ENCODE assay signal across 8 cellular contexts in genomic region chr14:63544641-63545234, GRCh38. TPM values are rescaled to one million over a fixed set of nuclear protein-coding genes. Genes with fewer than 3 reads are reported as not detected.
DNase-seq lines count a peak whose midpoint lies in the region; ATAC-seq and TF ChIP-seq lines count a peak whose summit lies in the region.

No MANE protein-coding gene starts in this region.

- peaks cover 28% of the 10 kb centered on the region for H3K4me1 Mint-ChIP-seq in activated CD4-positive, alpha-beta memory T cell treated with anti-CD3 and anti-CD28 coated beads, Interleukin-2, amount 10 ng/mL, durations not matched to agents 7 days and 5 days

- H3K27ac ChIP-seq in BLaER1: no peak overlapping the region
- peak overlapping the region; percentile 80; the same call in 1 of the 2 replicates for H3K27ac ChIP-seq in HCT116 (ENCODE audit: low read depth, low read length)
- no peak overlapping the region for H3K27ac ChIP-seq in iPS-18a (ENCODE audit: low read length)

- RAD21 ChIA-PET in HCT116 (lab: Charles Lee; ENCODE audit: low non-redundant PET in 1 of 2, low total read pairs in 2 of 2, uncharacterized antibody in 2 of 2, unreplicated experiment in 2 of 2): no interaction called here

- DNase-seq in HCT116 (ENCODE audit: low read depth, low spot score) (no peak), NOMO-1 treated with dmso at 0.1 percent for 144 hours (lab: John Stamatoyannopoulos, UW; ENCODE audit: unreplicated experiment) (no peak), NCI-H2081 treated with DMSO at 0.1 percent for 48 hours (lab: John Stamatoyannopoulos, UW) (no peak)
- no peak for DNase-seq in activated CD4-positive, alpha-beta memory T cell treated with anti-CD3 and anti-CD28 coated beads, Interleukin-2, amount 10 ng/mL, durations not matched to agents 7 days and 5 days

- ATAC-seq in HCT116: no peak
- ATAC-seq in HG03442 (IDR thresholded peaks at IDR 0.05; ENCODE audit: unreplicated experiment): no peak
- no peak for ATAC-seq in HG02763 (IDR thresholded peaks at IDR 0.05; ENCODE audit: unreplicated experiment)

- CTCF ChIA-PET in HCT116 (lab: Charles Lee): interaction anchor here (1.3 to 2.6 kb wide), 2 partner anchors 154 to 156 kb away, joined by 3 to 21 read pairs; no protein-coding TSS in a partner anchor
- CTCF ChIA-PET in activated CD4-positive, alpha-beta memory T cell treated with anti-CD3 and anti-CD28 coated beads, Interleukin-2, amount 10 ng/mL, durations not matched to agents 7 days and 5 days (lab: Charles Lee): interaction anchor here (1.3 to 3.4 kb wide), 3 partner anchors 10 to 181 kb away, joined by 3 to 31 read pairs (median 3); no protein-coding TSS in a partner anchor

- H3K36me3 ChIP-seq in BLaER1 (peaks cover 8% of the 10 kb centered on the region), HCT116 (ENCODE audit: control insufficient read depth in 1 of 2, insufficient read depth in 2 of 2, low read length in 2 of 2) (peaks cover under 1% of the 10 kb centered on the region in 2 experiments; a peak in 2 of 4 replicates), iPS-18a (ENCODE audit: control insufficient read depth, low read depth, low read length) (peaks cover 3% of the 10 kb centered on the region)

- peak overlapping the region; percentile 25 for H3K4me3 Mint-ChIP-seq in activated CD4-positive, alpha-beta memory T cell treated with anti-CD3 and anti-CD28 coated beads, Interleukin-2, amount 10 ng/mL, durations not matched to agents 7 days and 5 days

- H3K4me2 ChIP-seq in BLaER1 (peak overlapping the region; percentile 82), HCT116 (ENCODE audit: low read length) (peak overlapping the region; percentile 82)

- TF ChIP-seq RAD21 in HCT116 (IDR thresholded peaks at IDR 0.05; ENCODE audit: low read depth): peak; percentile 63

- H3K36me3 Mint-ChIP-seq in activated CD4-positive, alpha-beta memory T cell treated with anti-CD3 and anti-CD28 coated beads, Interleukin-2, amount 10 ng/mL, durations not matched to agents 7 days and 5 days (ENCODE audit: low read depth): peaks cover 4% of the 10 kb centered on the region

- H3K27ac Mint-ChIP-seq in activated CD4-positive, alpha-beta memory T cell treated with anti-CD3 and anti-CD28 coated beads, Interleukin-2, amount 10 ng/mL, durations not matched to agents 7 days and 5 days: no peak overlapping the region

- POLR2A ChIA-PET in HCT116 (lab: Charles Lee): interaction anchor here (1.6 kb wide), 1 partner anchor 10 kb away, joined by 4 read pairs; no protein-coding TSS in a partner anchor
- POLR2A ChIA-PET in activated CD4-positive, alpha-beta memory T cell treated with anti-CD3 and anti-CD28 coated beads, Interleukin-2, amount 10 ng/mL, durations not matched to agents 7 days and 5 days (lab: Charles Lee): no interaction called here

- peaks cover 34% of the 10 kb centered on the region for H3K79me2 ChIP-seq in HCT116 (ENCODE audit: insufficient read depth, low read length)

- intact Hi-C loops in HCT116 (cut with micrococcal nuclease): loop anchor here (10.0 kb wide), 1 partner anchor 230 kb away; no protein-coding TSS in a partner anchor

- no TSS peak for BruUV-seq in HCT116 (replicated peaks; lab: Mats Ljungman, UMichigan)

- TF ChIP-seq CTCF in HCT116 (IDR thresholded peaks at IDR 0.05 in 2 of 3, conservative IDR thresholded peaks at IDR 0.05 in 1 of 3; ENCODE audit: borderline replicate concordance in 1 of 3, insufficient read depth in 1 of 3, low read depth in 2 of 3, low read length in 2 of 3): peak; percentile 47 to 49 (median 48); a peak in 5 of 6 replicates

- H3K9me3 ChIP-seq in BLaER1 (no peaks in the 10 kb centered on the region), HCT116 (ENCODE audit: control insufficient read depth in 1 of 2, insufficient read depth in 1 of 2, low read depth in 1 of 2, low read length in 2 of 2) (no peaks in the 10 kb centered on the region), iPS-18a (ENCODE audit: control insufficient read depth, low read depth, low read length) (no peaks in the 10 kb centered on the region)

- H3K27me3 ChIP-seq in BLaER1: no peaks in the 10 kb centered on the region
- no peaks in the 10 kb centered on the region for H3K27me3 ChIP-seq in HCT116 (ENCODE audit: insufficient read depth, low read length)
- H3K27me3 ChIP-seq in iPS-18a (ENCODE audit: control insufficient read depth, insufficient read depth, low read length): no peaks in the 10 kb centered on the region

- H3K4me1 ChIP-seq in BLaER1 (peaks cover 22% of the 10 kb centered on the region), HCT116 (ENCODE audit: control insufficient read depth in 1 of 2, insufficient read depth in 2 of 2, low read length in 2 of 2) (peaks cover 4 to 22% of the 10 kb centered on the region in 2 experiments; a peak in 3 of 4 replicates), iPS-18a (ENCODE audit: control insufficient read depth, low read depth, low read length) (peaks cover 10% of the 10 kb centered on the region)

- no peaks in the 10 kb centered on the region for H3K9me3 Mint-ChIP-seq in activated CD4-positive, alpha-beta memory T cell treated with anti-CD3 and anti-CD28 coated beads, Interleukin-2, amount 10 ng/mL, durations not matched to agents 7 days and 5 days

- H4K20me1 ChIP-seq in BLaER1 (peaks cover 25% of the 10 kb centered on the region), HCT116 (ENCODE audit: insufficient read depth) (no peaks in the 10 kb centered on the region)

- H3K27me3 Mint-ChIP-seq in activated CD4-positive, alpha-beta memory T cell treated with anti-CD3 and anti-CD28 coated beads, Interleukin-2, amount 10 ng/mL, durations not matched to agents 7 days and 5 days: no peaks in the 10 kb centered on the region

- H3K4me3 ChIP-seq in BLaER1 (peak overlapping the region; percentile 96; the same call in 1 of the 2 replicates), HCT116 (replicated peaks in 1 of 2; ENCODE audit: low read depth in 1 of 2, low read length in 2 of 2) (peak overlapping the region; percentile 96 to 97), iPS-18a (ENCODE audit: low read length) (peak overlapping the region; percentile 96)

- H3K9me2 ChIP-seq in HCT116 (ENCODE audit: insufficient read depth): no peaks in the 10 kb centered on the region

- H3K9ac ChIP-seq in BLaER1: no peak overlapping the region
- peak overlapping the region; percentile 81 for H3K9ac ChIP-seq in HCT116 (ENCODE audit: low read length)
- H3K9ac ChIP-seq in iPS-18a (ENCODE audit: low read length): no peak overlapping the region

- TF ChIP-seq POLR2A in HCT116 (IDR thresholded peaks at IDR 0.05; ENCODE audit: borderline replicate concordance, extremely low read depth, insufficient read depth, insufficient read length): no peak

- H2AFZ ChIP-seq in HCT116 (ENCODE audit: low read depth, low read length, poor library complexity, severe bottlenecking): no peak overlapping the region

TF ChIP-seq in HCT116, 20 proteins besides CTCF, POLR2A, EP300 and RAD21:
- no peak for TF ChIP-seq ZFX (IDR thresholded peaks at IDR 0.05)
- TF ChIP-seq SP1 (IDR thresholded peaks at IDR 0.05; ENCODE audit: low read depth): no peak
- TF ChIP-seq ZBTB33 (IDR thresholded peaks at IDR 0.05; ENCODE audit: extremely low read depth, insufficient replicate concordance, low read length): no peak
- TF ChIP-seq EZH2phosphoT487 (IDR thresholded peaks at IDR 0.05; ENCODE audit: borderline replicate concordance): no peak
- TF ChIP-seq MAX (IDR thresholded peaks at IDR 0.05): no peak
- TF ChIP-seq CEBPB (IDR thresholded peaks at IDR 0.05; ENCODE audit: low read depth): no peak
- TF ChIP-seq FOSL1 (IDR thresholded peaks at IDR 0.05; ENCODE audit: low read depth): no peak
- TF ChIP-seq JUND (IDR thresholded peaks at IDR 0.05): no peak
- TF ChIP-seq EZH2 (IDR thresholded peaks at IDR 0.05): no peak
- TF ChIP-seq POLR2AphosphoS5 (IDR thresholded peaks at IDR 0.05; ENCODE audit: low read depth, low read length): no peak
- no peak for TF ChIP-seq SIN3A (IDR thresholded peaks at IDR 0.05; ENCODE audit: low read depth)
- TF ChIP-seq ZNF274 (IDR thresholded peaks at IDR 0.05; ENCODE audit: low read depth, low read length): no peak
- no peak for TF ChIP-seq ELF1 (IDR thresholded peaks at IDR 0.05; ENCODE audit: borderline replicate concordance, low read depth)
- TF ChIP-seq SRF (IDR thresholded peaks at IDR 0.05; ENCODE audit: low read depth): no peak
- TF ChIP-seq CBX3 (IDR thresholded peaks at IDR 0.05; ENCODE audit: low read depth): no peak

RNA-seq across cellular contexts. Expression of gene PPP2R5E, which starts 1.6 kb away (rescaled TPM):
- 45.0 TPM for total RNA-seq in HCT116 (2021; ENCODE audit: unreplicated experiment)
- polyA plus RNA-seq in HCT116 (2012): 9.8 and 14.3 TPM in 2 replicates
- total RNA-seq in activated CD4-positive, alpha-beta memory T cell treated with anti-CD3 and anti-CD28 coated beads, Interleukin-2, amount 10 ng/mL, durations not matched to agents 7 days and 5 days: 10 to 100 TPM; 44.8 to 46.3 TPM
